1 cellular context compared by ENCODE assay signal in the genomic region with DNA sequence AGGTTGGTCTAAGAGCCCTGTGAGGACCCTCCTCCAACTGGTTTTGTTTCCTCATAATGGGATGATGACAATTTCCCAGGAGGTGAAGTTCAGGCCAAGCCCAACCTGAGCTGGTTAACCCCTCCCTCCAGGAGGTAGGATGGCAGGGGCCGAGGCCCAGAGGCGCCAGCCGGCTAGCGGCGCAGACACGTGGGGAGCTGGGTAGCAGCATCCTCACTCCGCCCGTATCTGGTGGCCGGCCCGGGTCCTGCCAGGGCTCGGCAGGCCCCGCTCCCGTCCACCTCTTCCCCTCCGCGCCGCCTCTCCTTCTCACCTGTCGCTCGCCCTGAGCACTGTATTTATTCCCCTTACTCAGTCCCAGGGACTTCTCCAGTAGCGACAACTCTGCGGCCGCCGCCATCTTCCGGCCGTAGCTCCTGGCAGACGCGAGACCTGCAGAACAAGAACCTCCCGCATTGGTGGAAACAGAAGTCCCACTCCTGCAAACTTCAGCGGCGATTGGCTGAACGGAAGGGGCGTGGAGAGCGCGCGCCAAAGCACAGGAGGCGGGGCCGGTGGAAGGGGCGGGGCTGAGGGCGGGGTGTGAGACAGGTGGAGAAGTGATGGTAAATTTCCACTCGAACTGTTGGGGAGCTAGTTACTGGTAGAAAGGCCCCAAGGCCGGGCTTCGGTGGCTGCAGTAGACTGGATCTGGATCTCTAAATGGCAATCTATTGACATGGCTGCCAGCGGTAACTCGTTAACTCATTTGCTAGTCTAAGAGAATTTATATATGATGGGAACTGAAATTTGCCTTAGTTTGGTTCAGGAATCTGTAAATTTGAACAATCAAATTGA.
A peak's percentile ranks its signal among the peaks of the same experiment; 100 is the strongest.
TF ChIP-seq lines count a peak whose summit lies in the region.

A gene (minus strand): TSS at position 427 of the 837 bp plus-strand sequence. CDS start 27 bp downstream, at position 400.

TF ChIP-seq in HCT116, 20 proteins besides CTCF, POLR2A, EP300 and RAD21 (continued from another document):
- TF ChIP-seq, protein P1, sequence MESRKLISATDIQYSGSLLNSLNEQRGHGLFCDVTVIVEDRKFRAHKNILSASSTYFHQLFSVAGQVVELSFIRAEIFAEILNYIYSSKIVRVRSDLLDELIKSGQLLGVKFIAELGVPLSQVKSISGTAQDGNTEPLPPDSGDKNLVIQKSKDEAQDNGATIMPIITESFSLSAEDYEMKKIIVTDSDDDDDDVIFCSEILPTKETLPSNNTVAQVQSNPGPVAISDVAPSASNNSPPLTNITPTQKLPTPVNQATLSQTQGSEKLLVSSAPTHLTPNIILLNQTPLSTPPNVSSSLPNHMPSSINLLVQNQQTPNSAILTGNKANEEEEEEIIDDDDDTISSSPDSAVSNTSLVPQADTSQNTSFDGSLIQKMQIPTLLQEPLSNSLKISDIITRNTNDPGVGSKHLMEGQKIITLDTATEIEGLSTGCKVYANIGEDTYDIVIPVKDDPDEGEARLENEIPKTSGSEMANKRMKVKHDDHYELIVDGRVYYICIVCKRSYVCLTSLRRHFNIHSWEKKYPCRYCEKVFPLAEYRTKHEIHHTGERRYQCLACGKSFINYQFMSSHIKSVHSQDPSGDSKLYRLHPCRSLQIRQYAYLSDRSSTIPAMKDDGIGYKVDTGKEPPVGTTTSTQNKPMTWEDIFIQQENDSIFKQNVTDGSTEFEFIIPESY (IDR thresholded peaks at IDR 0.05; ENCODE audit: extremely low read depth, insufficient replicate concordance, low read length): peak; percentile 71
- no peak for TF ChIP-seq CEBPB (IDR thresholded peaks at IDR 0.05; ENCODE audit: low read depth)
- TF ChIP-seq ELF1 (IDR thresholded peaks at IDR 0.05; ENCODE audit: borderline replicate concordance, low read depth): no peak
- TF ChIP-seq YY1 (IDR thresholded peaks at IDR 0.05; ENCODE audit: extremely low read depth, insufficient replicate concordance, low read depth, low read length): peak; percentile 95
- TF ChIP-seq TCF7L2 (IDR thresholded peaks at IDR 0.05; ENCODE audit: borderline replicate concordance, extremely low read depth, insufficient read depth, insufficient read length): no peak
- no peak for TF ChIP-seq SRF (IDR thresholded peaks at IDR 0.05; ENCODE audit: low read depth)
